10 cellular contexts compared by ENCODE assay signal in the genomic region with DNA sequence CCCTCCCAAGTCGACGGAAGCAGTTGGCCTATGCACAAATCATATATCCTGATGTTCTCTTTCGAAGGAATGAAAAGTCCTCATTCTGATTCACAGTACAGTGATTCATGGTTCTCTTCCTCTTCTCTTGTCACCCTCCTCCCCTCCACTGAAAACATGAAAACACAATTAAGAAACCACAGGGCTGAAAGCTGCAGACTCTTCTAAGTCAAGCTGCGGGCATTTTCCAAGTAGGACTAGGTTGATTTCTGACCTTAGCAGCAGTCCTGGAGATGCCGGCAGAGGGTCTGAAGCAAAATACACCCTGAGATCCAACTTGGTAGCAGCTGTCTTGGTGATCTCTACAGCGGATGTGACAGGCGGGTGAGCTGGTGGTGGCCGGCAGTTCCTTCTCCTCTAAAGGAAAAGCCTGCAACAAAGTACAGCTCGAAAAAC. TPM values are rescaled to one million over a fixed set of nuclear protein-coding genes. Genes with fewer than 3 reads are reported as not detected.
DNase-seq lines count a peak whose midpoint lies in the region; ATAC-seq and TF ChIP-seq lines count a peak whose summit lies in the region.
"Had no signal": no experiment of that assay in that cellular context is flagged by ENCODE, and none has a peak within 500 bp of the region (broad histone marks: within the 10 kb centered on the region; RNA-seq: fewer than 3 reads in every experiment).

No MANE protein-coding gene starts in this region.

- H3K9me3 Mint-ChIP-seq in chondrocyte (ENCODE audit: low read depth) (no peaks in the 10 kb centered on the region), nephron (no peaks in the 10 kb centered on the region)
- H3K9me3 Mint-ChIP-seq: neural crest cell had no signal

- no peak overlapping the region for H3K27ac Mint-ChIP-seq in chondrocyte (ENCODE audit: unreplicated experiment)
- H3K27ac Mint-ChIP-seq in nephron: peak overlapping the region; percentile 18 to 77 (median 62)

- H3K36me3 Mint-ChIP-seq in chondrocyte (ENCODE audit: low read depth) (no peaks in the 10 kb centered on the region), nephron (ENCODE audit: low read depth) (peaks cover 18% of the 10 kb centered on the region)

- intact Hi-C loops in testis (cut with DNase I; ENCODE audit: low total_unique reads): no loop called here

- H3K4me3 Mint-ChIP-seq in chondrocyte (ENCODE audit: unreplicated experiment) (peak overlapping the region; percentile 0), nephron (peak overlapping the region; percentile 0 to 64 (median 0))
- H3K4me3 Mint-ChIP-seq: neural crest cell had no signal

- TF ChIP-seq POLR2A in testis (IDR thresholded peaks at IDR 0.05): no peak

- peaks cover 16% of the 10 kb centered on the region for H3K27me3 Mint-ChIP-seq in chondrocyte (ENCODE audit: low read depth)
- no peaks in the 10 kb centered on the region for H3K27me3 Mint-ChIP-seq in nephron (ENCODE audit: low read depth)

- DNase-seq in activated CD4-positive, CD25-positive, alpha-beta regulatory T cell (lab: John Stamatoyannopoulos, UW): no peak
- peak; percentile 71 for DNase-seq in M059J (ENCODE audit: low read depth)
- DNase-seq in chondrocyte (ENCODE audit: low spot score): no peak
- DNase-seq in testis: no peak
- no peak for DNase-seq in NCI-H2029 (lab: John Stamatoyannopoulos, UW)

- 84 to 88% methylated on average over 9 of the region's 9 CpGs for WGBS in testis, 2 donors

- H3K36me3 ChIP-seq in testis (ENCODE audit: low read depth, missing control alignments): no peaks in the 10 kb centered on the region

- no peaks in the 10 kb centered on the region for H3K9me3 ChIP-seq in testis
- H3K9me3 ChIP-seq: A549 had no signal

- H3K4me3 ChIP-seq in testis: no peak overlapping the region
- H3K4me3 ChIP-seq: A549 had no signal

- H3K27me3 ChIP-seq in testis: no peaks in the 10 kb centered on the region

- ATAC-seq in activated CD4-positive, CD25-positive, alpha-beta regulatory T cell treated with anti-CD3 and anti-CD28 coated beads, Interleukin-2, amount 50 U/mL, for 24 hours: peak; percentile 33 to 37
- ATAC-seq in HG02763 (IDR thresholded peaks at IDR 0.05; ENCODE audit: unreplicated experiment): no peak
- ATAC-seq: A549 had no signal

- TF ChIP-seq CTCF in chondrocyte (IDR thresholded peaks at IDR 0.05) (no peak), nephron (IDR thresholded peaks at IDR 0.05; ENCODE audit: unreplicated experiment in 3 of 3) (no peak), testis (IDR thresholded peaks at IDR 0.05) (no peak)

- H3K4me1 ChIP-seq in testis: no peaks in the 10 kb centered on the region
- H3K4me1 ChIP-seq: A549 had no signal

- no peak overlapping the region for H3K27ac ChIP-seq in testis
- H3K27ac ChIP-seq: A549 had no signal

- H3K4me1 Mint-ChIP-seq in chondrocyte (ENCODE audit: low read depth) (peaks cover 15% of the 10 kb centered on the region), nephron (peaks cover 60% of the 10 kb centered on the region)

RNA-seq across cellular contexts. Expression of a gene that starts 6.2 kb away (rescaled TPM):
- total RNA-seq in M059J (2014; rRNA removed; shearing (Covaris generic)): 0.12 and 0.54 TPM in 2 replicates
- 0.17 to 0.65 TPM (median 0.59 TPM) in 3 replicates for total RNA-seq in chondrocyte
- 1 to 10 TPM; 5.1 to 6.4 TPM for total RNA-seq in testis
- 3.4 TPM for polyA plus RNA-seq in testis (ENCODE audit: insufficient read depth, low read depth, low replicate concordance)
